Comparison of ENCODE assay signal across 24 cellular contexts in the genomic region with DNA sequence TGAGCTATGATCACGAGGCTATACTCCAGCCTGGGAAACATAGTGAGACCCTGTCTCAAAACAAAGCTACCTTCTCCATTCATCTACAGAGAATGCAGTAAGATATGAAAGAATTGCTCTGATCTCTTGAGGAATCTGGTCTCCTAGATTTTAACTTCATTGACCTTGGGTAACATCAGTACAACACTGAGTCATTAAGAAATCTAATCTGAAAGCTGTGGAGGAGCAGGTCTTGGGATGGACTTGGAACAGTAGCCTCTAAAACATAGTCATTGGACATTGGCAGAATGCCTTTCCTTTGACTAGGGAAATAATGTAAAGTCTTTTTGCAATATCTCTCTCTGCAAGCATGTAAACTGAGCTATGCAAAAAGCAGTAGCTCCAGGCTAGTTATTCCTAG. TPM values are rescaled to one million over a fixed set of nuclear protein-coding genes. Genes with fewer than 3 reads are reported as not detected.
A peak's percentile ranks its signal among the peaks of the same experiment; 100 is the strongest.
DNase-seq lines count a peak whose midpoint lies in the region; ATAC-seq and TF ChIP-seq lines count a peak whose summit lies in the region.
"Had no signal": no experiment of that assay in that cellular context is flagged by ENCODE, and none has a peak within 500 bp of the region (broad histone marks: within the 10 kb centered on the region; RNA-seq: fewer than 3 reads in every experiment).

No MANE protein-coding gene starts in this region.

- H3K4me1 ChIP-seq in hepatocyte (ENCODE audit: insufficient read depth) = no peaks in the 10 kb centered on the region
- H3K4me1 ChIP-seq: Caco-2, esophagus squamous epithelium, suprapubic skin, uterus had no signal

- H2AFZ ChIP-seq in hepatocyte = no peak overlapping the region
- H2AFZ ChIP-seq: GM23338 had no signal

- DNase-seq in AG08396 (ENCODE audit: low spot score) (peak; percentile 35), HFFc6 (peak; percentile 91), WTC11 (ENCODE audit: low spot score) (no peak), hepatocyte (ENCODE audit: low spot score) (peak; percentile 11), SIG-M5 (lab: John Stamatoyannopoulos, UW) (no peak), NCI-H446 (lab: John Stamatoyannopoulos, UW) (no peak)
- no peak for DNase-seq in activated naive CD8-positive, alpha-beta T cell treated with anti-CD3 and anti-CD28 coated beads for 36 hours
- DNase-seq in NK-92 treated with Interleukin-12 subunit alpha and Interleukin-12 subunit beta, amount 100 ng/mL, for 24 hours (lab: John Stamatoyannopoulos, UW) = no peak
- DNase-seq: activated CD4-positive, alpha-beta T cell treated with anti-CD3 and anti-CD28 coated beads, Interleukin-2, amount 50 U/mL, for 1 hour; aorta; Caco-2; effector CD8-positive, alpha-beta T cell; esophagus squamous epithelium; islet precursor cell; Karpas-422; NCI-H146; nucleus accumbens; T-cell; uterus had no signal

- H3K4me1 Mint-ChIP-seq in HFFc6 (ENCODE audit: low read depth) = peaks cover 71% of the 10 kb centered on the region
- peaks cover 41% of the 10 kb centered on the region for H3K4me1 Mint-ChIP-seq in WTC11
- H3K4me1 Mint-ChIP-seq in activated naive CD8-positive, alpha-beta T cell treated with anti-CD3 and anti-CD28 coated beads for 36 hours = no peaks in the 10 kb centered on the region
- H3K4me1 Mint-ChIP-seq: T-cell had no signal

- 80% methylated on average over 1 of the region's 1 CpG for WGBS in hepatocyte (ENCODE audit: low lambda C conversion rate, missing lambda C conversion rate)

- peak overlapping the region; percentile 6; the same call in 1 of the 2 replicates for H3K4me3 Mint-ChIP-seq in HFFc6
- H3K4me3 Mint-ChIP-seq in WTC11 = no peak overlapping the region
- H3K4me3 Mint-ChIP-seq in activated naive CD8-positive, alpha-beta T cell treated with anti-CD3 and anti-CD28 coated beads for 36 hours = no peak overlapping the region
- H3K4me3 Mint-ChIP-seq: GM23338, T-cell had no signal

- no peaks in the 10 kb centered on the region for H4K20me1 ChIP-seq in hepatocyte (ENCODE audit: insufficient read depth, poor library complexity, severe bottlenecking)

- no peaks in the 10 kb centered on the region for H3K36me3 ChIP-seq in hepatocyte (replicated peaks; ENCODE audit: insufficient read depth, low read depth)
- H3K36me3 ChIP-seq: esophagus squamous epithelium, suprapubic skin, uterus had no signal

- no peaks in the 10 kb centered on the region for H3K27me3 ChIP-seq in hepatocyte
- H3K27me3 ChIP-seq: esophagus squamous epithelium, suprapubic skin, uterus had no signal

- H3K79me2 ChIP-seq in hepatocyte = no peaks in the 10 kb centered on the region

- TF ChIP-seq CTCF in HFFc6 (IDR thresholded peaks at IDR 0.05) = no peak
- no peak for TF ChIP-seq CTCF in WTC11 (IDR thresholded peaks at IDR 0.05)
- TF ChIP-seq CTCF in hepatocyte (IDR thresholded peaks at IDR 0.05; ENCODE audit: poor library complexity) = no peak

- no peaks in the 10 kb centered on the region for H3K27me3 Mint-ChIP-seq in HFFc6 (ENCODE audit: insufficient read depth)
- no peaks in the 10 kb centered on the region for H3K27me3 Mint-ChIP-seq in WTC11 (ENCODE audit: low read depth)
- H3K27me3 Mint-ChIP-seq in activated naive CD8-positive, alpha-beta T cell treated with anti-CD3 and anti-CD28 coated beads for 36 hours = peaks cover 3% of the 10 kb centered on the region
- H3K27me3 Mint-ChIP-seq: T-cell had no signal

- peak overlapping the region; percentile 71 for H3K27ac Mint-ChIP-seq in HFFc6
- peak overlapping the region; percentile 23; the same call in 1 of the 2 replicates for H3K27ac Mint-ChIP-seq in WTC11
- H3K27ac Mint-ChIP-seq in activated naive CD8-positive, alpha-beta T cell treated with anti-CD3 and anti-CD28 coated beads for 36 hours = no peak overlapping the region
- H3K27ac Mint-ChIP-seq: GM23338, T-cell had no signal

- H3K9me3 ChIP-seq in hepatocyte (ENCODE audit: low read depth) = no peaks in the 10 kb centered on the region
- H3K9me3 ChIP-seq: Caco-2, esophagus squamous epithelium, suprapubic skin, uterus had no signal

- H3K9me3 Mint-ChIP-seq in HFFc6 = no peaks in the 10 kb centered on the region
- no peaks in the 10 kb centered on the region for H3K9me3 Mint-ChIP-seq in WTC11
- H3K9me3 Mint-ChIP-seq in activated naive CD8-positive, alpha-beta T cell treated with anti-CD3 and anti-CD28 coated beads for 36 hours = no peaks in the 10 kb centered on the region
- H3K9me3 Mint-ChIP-seq: GM23338, T-cell had no signal

- POLR2A ChIA-PET in WTC11 (lab: Charles Lee) = interaction anchor here (0.6 to 1.0 kb wide), 2 partner anchors 14 kb away, joined by 3 to 4 read pairs; no protein-coding TSS in a partner anchor

- H3K4me3 ChIP-seq in hepatocyte = no peak overlapping the region
- H3K4me3 ChIP-seq: esophagus squamous epithelium, GM23338, suprapubic skin, uterus had no signal

- no peak for ATAC-seq in WTC11
- ATAC-seq: GM23338, Right ventricle myocardium inferior, T-cell had no signal

- H3K4me2 ChIP-seq in hepatocyte = no peak overlapping the region
- H3K4me2 ChIP-seq: GM23338 had no signal

- no peak overlapping the region for H3K27ac ChIP-seq in hepatocyte
- H3K27ac ChIP-seq: esophagus squamous epithelium, suprapubic skin, uterus had no signal

- H3K9me2 ChIP-seq in hepatocyte (replicated peaks; ENCODE audit: insufficient read depth) = no peaks in the 10 kb centered on the region

- CTCF ChIA-PET in WTC11 (lab: Charles Lee) = no interaction called here

- no peaks in the 10 kb centered on the region; the same call in 1 of the 2 replicates for H3K36me3 Mint-ChIP-seq in HFFc6 (ENCODE audit: low read depth)
- H3K36me3 Mint-ChIP-seq in WTC11 = no peaks in the 10 kb centered on the region
- H3K36me3 Mint-ChIP-seq in activated naive CD8-positive, alpha-beta T cell treated with anti-CD3 and anti-CD28 coated beads for 36 hours = no peaks in the 10 kb centered on the region
- H3K36me3 Mint-ChIP-seq: T-cell had no signal

TF ChIP-seq in WTC11, 78 proteins besides CTCF, POLR2A, EP300 and RAD21 (continues in another document):
- TF ChIP-seq FOXK1 (CRISPR knock-in tag; IDR thresholded peaks at IDR 0.05) (no peak), FOXJ3 (CRISPR knock-in tag; IDR thresholded peaks at IDR 0.05; ENCODE audit: borderline replicate concordance) (no peak), RORB (CRISPR knock-in tag; IDR thresholded peaks at IDR 0.05) (no peak), ETV6 (CRISPR knock-in tag; IDR thresholded peaks at IDR 0.05) (no peak), HMGA2 (CRISPR knock-in tag; IDR thresholded peaks at IDR 0.05) (no peak), TP53 (CRISPR knock-in tag; IDR thresholded peaks at IDR 0.05) (no peak), ZNF121 (CRISPR knock-in tag; IDR thresholded peaks at IDR 0.05) (no peak), ZNF425 (CRISPR knock-in tag; conservative IDR thresholded peaks at IDR 0.05) (no peak), KAT7 (CRISPR knock-in tag; IDR thresholded peaks at IDR 0.05; ENCODE audit: borderline replicate concordance) (no peak), MAX (CRISPR knock-in tag; IDR thresholded peaks at IDR 0.05) (no peak), USF1 (CRISPR knock-in tag; IDR thresholded peaks at IDR 0.05) (no peak), ATF3 (CRISPR knock-in tag; conservative IDR thresholded peaks at IDR 0.05) (no peak)
- TF ChIP-seq, protein P1, sequence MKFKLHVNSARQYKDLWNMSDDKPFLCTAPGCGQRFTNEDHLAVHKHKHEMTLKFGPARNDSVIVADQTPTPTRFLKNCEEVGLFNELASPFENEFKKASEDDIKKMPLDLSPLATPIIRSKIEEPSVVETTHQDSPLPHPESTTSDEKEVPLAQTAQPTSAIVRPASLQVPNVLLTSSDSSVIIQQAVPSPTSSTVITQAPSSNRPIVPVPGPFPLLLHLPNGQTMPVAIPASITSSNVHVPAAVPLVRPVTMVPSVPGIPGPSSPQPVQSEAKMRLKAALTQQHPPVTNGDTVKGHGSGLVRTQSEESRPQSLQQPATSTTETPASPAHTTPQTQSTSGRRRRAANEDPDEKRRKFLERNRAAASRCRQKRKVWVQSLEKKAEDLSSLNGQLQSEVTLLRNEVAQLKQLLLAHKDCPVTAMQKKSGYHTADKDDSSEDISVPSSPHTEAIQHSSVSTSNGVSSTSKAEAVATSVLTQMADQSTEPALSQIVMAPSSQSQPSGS (CRISPR knock-in tag; IDR thresholded peaks at IDR 0.05; ENCODE audit: borderline replicate concordance, low read depth) = no peak

RNA-seq across cellular contexts. Expression of gene KCNN2, which starts 58.1 kb away (rescaled TPM):
- total RNA-seq in HFFc6 (2021; fragmentation: NEBNext Ultra II Directional; extraction: Animal tissue kit (Norgen Biotek cat#: 25700)) = 10 to 100 TPM; 13.9 to 51.6 (median 47.0) TPM
- total RNA-seq in WTC11 (2021) = 11.9 to 13.1 TPM (median 12.0 TPM) in 3 replicates
- total RNA-seq in hepatocyte = 3.2 and 3.9 TPM in 2 replicates
- polyA plus RNA-seq in hepatocyte = 6.4 and 9.5 TPM in 2 replicates
- not detected for total RNA-seq in activated naive CD8-positive, alpha-beta T cell treated with anti-CD3 and anti-CD28 coated beads for 36 hours
- total RNA-seq: HT-29, myocyte, T-cell had no signal
- polyA plus RNA-seq: aorta had no signal

Comparison
In these comparisons a context has a peak if more than half of its experiments do, and no peak if none do; other contexts are left out.
1. DNase-seq: peak in AG08396 (single experiment), HFFc6 (single experiment) and hepatocyte (single experiment); none in WTC11 (single experiment), activated naive CD8-positive, alpha-beta T cell treated with anti-CD3 and anti-CD28 coated beads for 36 hours (single experiment), SIG-M5 (single experiment), NCI-H446 (0 of 2) and NK-92 treated with Interleukin-12 subunit alpha and Interleukin-12 subunit beta, amount 100 ng/mL, for 24 hours (single experiment).